Comparison of ENCODE assay signal across 1 cellular context in genomic region chr2:224638338-224638823, GRCh38.
TF ChIP-seq lines count a peak whose summit lies in the region.

No MANE protein-coding gene starts in this region.

TF ChIP-seq in WTC11, 78 proteins besides CTCF, POLR2A, EP300 and RAD21 (continued from another document):
- TF ChIP-seq CREB1 (CRISPR knock-in tag; IDR thresholded peaks at IDR 0.05) (no peak), TP53 (CRISPR knock-in tag; IDR thresholded peaks at IDR 0.05) (no peak), TEAD1 (CRISPR knock-in tag; IDR thresholded peaks at IDR 0.05) (no peak), ZNF138 (CRISPR knock-in tag; conservative IDR thresholded peaks at IDR 0.05) (no peak), NFYB (CRISPR knock-in tag; conservative IDR thresholded peaks at IDR 0.05; ENCODE audit: low read depth) (no peak), ELF4 (CRISPR knock-in tag; IDR thresholded peaks at IDR 0.05; ENCODE audit: low read depth) (no peak), ARID4B (CRISPR knock-in tag; IDR thresholded peaks at IDR 0.05; ENCODE audit: borderline replicate concordance) (no peak), RELA (CRISPR knock-in tag; IDR thresholded peaks at IDR 0.05; ENCODE audit: borderline replicate concordance) (no peak), ETV6 (CRISPR knock-in tag; IDR thresholded peaks at IDR 0.05) (no peak)
